1 cellular context compared by ENCODE assay signal in genomic region chr7:33108931-33109757, GRCh38.
TF ChIP-seq lines count a peak whose summit lies in the region.

Gene RP9 (minus strand): TSS chr7:33109404. CDS start chr7:33109372, 32 bp downstream.

TF ChIP-seq in HepG2, 621 proteins besides CTCF, POLR2A, EP300 and RAD21 (continued from another document and continues in another):
- no peak for TF ChIP-seq ZNF260 (CRISPR knock-in tag; IDR thresholded peaks at IDR 0.05; ENCODE audit: borderline replicate concordance, low read depth)
- TF ChIP-seq TFDP1 (CRISPR knock-in tag; IDR thresholded peaks at IDR 0.05; ENCODE audit: borderline replicate concordance) = peak; percentile 44; the same call in 1 of the 2 replicates
- TF ChIP-seq SOX13 (IDR thresholded peaks at IDR 0.05) = no peak
- TF ChIP-seq SOX13 (CRISPR knock-in tag; conservative IDR thresholded peaks at IDR 0.05 in 1 of 2, IDR thresholded peaks at IDR 0.05 in 1 of 2) = 0 out of 4 replicates have a peak, but pooled peaks of 1 of the 2 experiments have one; percentile 22
- TF ChIP-seq PAWR (CRISPR knock-in tag; IDR thresholded peaks at IDR 0.05; ENCODE audit: borderline replicate concordance) = no peak
- no peak for TF ChIP-seq ZSCAN12 (CRISPR knock-in tag; IDR thresholded peaks at IDR 0.05)
- TF ChIP-seq ZNF614 (CRISPR knock-in tag; IDR thresholded peaks at IDR 0.05; ENCODE audit: borderline replicate concordance) = peak; percentile 51; the same call in 1 of the 2 replicates
- peak; percentile 34; the same call in 1 of the 2 replicates for TF ChIP-seq PHF21A (CRISPR knock-in tag; IDR thresholded peaks at IDR 0.05)
- TF ChIP-seq NR2F6 (IDR thresholded peaks at IDR 0.05) = no peak
- peak; percentile 33 for TF ChIP-seq NR2F6 (CRISPR knock-in tag; IDR thresholded peaks at IDR 0.05)
- TF ChIP-seq ZNF12 (CRISPR knock-in tag; IDR thresholded peaks at IDR 0.05) = no peak
- no peak for TF ChIP-seq TAF15 (IDR thresholded peaks at IDR 0.05; ENCODE audit: low read depth, low read length, poor library complexity, severe bottlenecking)
- TF ChIP-seq, protein P1, sequence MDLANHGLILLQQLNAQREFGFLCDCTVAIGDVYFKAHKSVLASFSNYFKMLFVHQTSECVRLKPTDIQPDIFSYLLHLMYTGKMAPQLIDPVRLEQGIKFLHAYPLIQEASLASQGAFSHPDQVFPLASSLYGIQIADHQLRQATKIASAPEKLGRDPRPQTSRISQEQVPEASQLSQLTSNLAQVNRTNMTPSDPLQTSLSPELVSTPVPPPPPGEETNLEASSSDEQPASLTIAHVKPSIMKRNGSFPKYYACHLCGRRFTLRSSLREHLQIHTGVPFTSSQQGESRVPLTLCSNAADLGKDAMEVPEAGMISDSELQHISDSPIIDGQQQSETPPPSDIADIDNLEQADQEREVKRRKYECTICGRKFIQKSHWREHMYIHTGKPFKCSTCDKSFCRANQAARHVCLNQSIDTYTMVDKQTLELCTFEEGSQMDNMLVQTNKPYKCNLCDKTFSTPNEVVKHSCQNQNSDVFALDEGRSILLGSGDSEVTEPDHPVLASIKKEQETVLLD (CRISPR knock-in tag; IDR thresholded peaks at IDR 0.05; ENCODE audit: low read depth) = peak; percentile 90
- TF ChIP-seq MLX (CRISPR knock-in tag; IDR thresholded peaks at IDR 0.05) = no peak
- TF ChIP-seq SIX1 (CRISPR knock-in tag; IDR thresholded peaks at IDR 0.05; ENCODE audit: borderline replicate concordance) = no peak
- no peak for TF ChIP-seq ZNF280D (CRISPR knock-in tag; IDR thresholded peaks at IDR 0.05)
- TF ChIP-seq AKNA (CRISPR knock-in tag; IDR thresholded peaks at IDR 0.05; ENCODE audit: borderline replicate concordance) = no peak
- TF ChIP-seq KIAA2018 (CRISPR knock-in tag; IDR thresholded peaks at IDR 0.05; ENCODE audit: borderline replicate concordance) = no peak
- no peak for TF ChIP-seq NFIB (CRISPR knock-in tag; IDR thresholded peaks at IDR 0.05; ENCODE audit: borderline replicate concordance)
- TF ChIP-seq, protein P2, sequence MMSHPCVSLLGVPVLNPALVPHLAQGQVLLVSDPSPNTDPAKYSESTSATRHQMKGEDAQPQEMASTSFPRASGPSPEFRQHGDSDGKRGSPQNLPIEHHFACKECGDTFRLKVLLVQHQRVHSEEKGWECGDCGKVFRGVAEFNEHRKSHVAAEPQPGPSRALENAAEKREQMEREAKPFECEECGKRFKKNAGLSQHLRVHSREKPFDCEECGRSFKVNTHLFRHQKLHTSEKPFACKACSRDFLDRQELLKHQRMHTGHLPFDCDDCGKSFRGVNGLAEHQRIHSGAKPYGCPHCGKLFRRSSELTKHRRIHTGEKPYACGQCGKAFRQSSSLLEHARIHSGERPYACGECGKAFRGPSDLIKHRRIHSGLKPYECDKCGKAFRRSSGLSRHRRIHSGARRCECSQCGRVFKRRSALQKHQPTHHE (CRISPR knock-in tag; IDR thresholded peaks at IDR 0.05; ENCODE audit: borderline replicate concordance) = no peak
- no peak for TF ChIP-seq PITX1 (CRISPR knock-in tag; IDR thresholded peaks at IDR 0.05)
- TF ChIP-seq MBNL3 (CRISPR knock-in tag; conservative IDR thresholded peaks at IDR 0.05) = no peak
- TF ChIP-seq, protein P3, sequence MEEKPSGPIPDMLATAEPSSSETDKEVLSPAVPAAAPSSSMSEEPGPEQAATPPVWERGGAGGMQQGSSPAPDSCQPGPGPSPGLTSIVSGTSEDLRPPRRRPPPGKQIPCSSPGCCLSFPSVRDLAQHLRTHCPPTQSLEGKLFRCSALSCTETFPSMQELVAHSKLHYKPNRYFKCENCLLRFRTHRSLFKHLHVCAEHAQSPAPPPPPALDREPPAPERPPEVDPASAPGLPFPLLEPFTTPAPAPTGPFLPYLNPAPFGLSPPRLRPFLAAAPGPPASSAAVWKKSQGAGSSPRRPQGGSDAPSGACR (CRISPR knock-in tag; IDR thresholded peaks at IDR 0.05) = no peak
- TF ChIP-seq, protein P4, sequence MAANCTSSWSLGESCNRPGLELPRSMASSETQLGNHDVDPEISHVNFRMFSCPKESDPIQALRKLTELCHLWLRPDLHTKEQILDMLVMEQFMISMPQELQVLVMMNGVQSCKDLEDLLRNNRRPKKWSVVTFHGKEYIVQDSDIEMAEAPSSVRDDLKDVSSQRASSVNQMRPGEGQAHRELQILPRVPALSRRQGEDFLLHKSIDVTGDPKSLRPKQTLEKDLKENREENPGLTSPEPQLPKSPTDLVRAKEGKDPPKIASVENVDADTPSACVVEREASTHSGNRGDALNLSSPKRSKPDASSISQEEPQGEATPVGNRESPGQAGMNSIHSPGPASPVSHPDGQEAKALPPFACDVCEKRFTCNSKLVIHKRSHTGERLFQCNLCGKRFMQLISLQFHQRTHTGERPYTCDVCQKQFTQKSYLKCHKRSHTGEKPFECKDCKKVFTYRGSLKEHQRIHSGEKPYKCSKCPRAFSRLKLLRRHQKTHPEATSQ (CRISPR knock-in tag; IDR thresholded peaks at IDR 0.05; ENCODE audit: borderline replicate concordance) = no peak
- no peak for TF ChIP-seq ZNF879 (CRISPR knock-in tag; IDR thresholded peaks at IDR 0.05)
- TF ChIP-seq FOXA3 (CRISPR knock-in tag; IDR thresholded peaks at IDR 0.05) = no peak
- no peak for TF ChIP-seq FOXO4 (CRISPR knock-in tag; conservative IDR thresholded peaks at IDR 0.05)
- no peak for TF ChIP-seq KLF6 (CRISPR knock-in tag; IDR thresholded peaks at IDR 0.05)
- no peak for TF ChIP-seq ZNF577 (CRISPR knock-in tag; IDR thresholded peaks at IDR 0.05; ENCODE audit: borderline replicate concordance, low read depth)
- TF ChIP-seq PHB2 (IDR thresholded peaks at IDR 0.05; ENCODE audit: partially characterized antibody) = no peak
